In the genomic region with DNA sequence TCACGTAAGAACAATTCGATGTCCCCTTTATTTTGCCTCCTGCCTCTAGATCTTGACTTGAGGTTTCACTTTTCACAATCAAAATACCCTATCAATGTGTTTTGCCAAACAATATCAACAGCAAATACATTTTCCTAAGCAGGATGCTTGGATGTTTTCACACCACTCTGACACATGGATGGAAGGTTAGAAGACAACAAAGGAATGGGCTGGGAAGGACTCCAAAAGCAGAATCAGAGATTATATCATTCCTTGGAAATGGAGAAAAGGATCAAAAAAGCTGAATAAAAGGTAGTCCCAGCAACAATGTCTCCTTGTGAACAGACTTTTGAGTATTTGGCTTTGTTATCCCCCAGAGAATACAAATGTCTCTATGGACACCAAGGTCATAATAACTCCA, we compare ENCODE assay signal across 19 cellular contexts.
DNase-seq lines count a peak whose midpoint lies in the region; ATAC-seq, FAIRE-seq and TF ChIP-seq lines count a peak whose summit lies in the region.
"Had no signal": no experiment of that assay in that cellular context is flagged by ENCODE, and none has a peak within 500 bp of the region (broad histone marks: within the 10 kb centered on the region; RNA-seq: fewer than 3 reads in every experiment).

No MANE protein-coding gene starts in this region.

- H3K27ac ChIP-seq in ACC112 (ENCODE audit: low read depth, low read length) (peak overlapping the region; percentile 83; the same call in 1 of the 2 replicates), astrocyte (ENCODE audit: low read depth, low read length) (peak overlapping the region; percentile 22)
- H3K27ac ChIP-seq: RWPE1, SK-N-MC had no signal

- H3K79me2 ChIP-seq in ACC112 (ENCODE audit: control insufficient read depth, insufficient read depth, low read length, unreplicated experiment), result no peaks in the 10 kb centered on the region
- H3K79me2 ChIP-seq in astrocyte (ENCODE audit: insufficient read depth, low read length), result no peaks in the 10 kb centered on the region

- H3K9me3 Mint-ChIP-seq in Calu3 (ENCODE audit: low read depth, unreplicated experiment) (peaks cover 17% of the 10 kb centered on the region), astrocyte (ENCODE audit: unreplicated experiment) (no peaks in the 10 kb centered on the region)
- H3K9me3 Mint-ChIP-seq: CD8-positive, alpha-beta T cell; H9 had no signal

- no peak overlapping the region for H3K4me3 ChIP-seq in ACC112 (ENCODE audit: low read depth, low read length)
- H3K4me3 ChIP-seq in astrocyte (ENCODE audit: insufficient read depth, low read depth, low read length), result peak overlapping the region; percentile 12
- H3K4me3 ChIP-seq in fibroblast of villous mesenchyme (ENCODE audit: low read depth, low read length), result no peak overlapping the region
- H3K4me3 ChIP-seq: SK-N-MC had no signal

- no peak overlapping the region for H3K9ac ChIP-seq in astrocyte (ENCODE audit: low read length)

- H3K27me3 ChIP-seq in ACC112 (ENCODE audit: insufficient read depth, low read length) (no peaks in the 10 kb centered on the region), astrocyte (ENCODE audit: insufficient read depth, low read length) (no peaks in the 10 kb centered on the region)

- H3K4me3 Mint-ChIP-seq in Calu3 (ENCODE audit: low read depth, unreplicated experiment), result no peak overlapping the region
- H3K4me3 Mint-ChIP-seq in astrocyte (ENCODE audit: unreplicated experiment), result no peak overlapping the region
- H3K4me3 Mint-ChIP-seq: CD8-positive, alpha-beta T cell; H9 had no signal

- H3K27me3 Mint-ChIP-seq in Calu3 (ENCODE audit: unreplicated experiment), result no peaks in the 10 kb centered on the region
- H3K27me3 Mint-ChIP-seq in astrocyte (ENCODE audit: low read depth, unreplicated experiment), result no peaks in the 10 kb centered on the region

- DNase-seq in Calu3 (no peak), astrocyte (ENCODE audit: low read depth) (peak; percentile 64), fibroblast of villous mesenchyme (ENCODE audit: low read depth) (peak; percentile 42), kidney glomerular epithelial cell (lab: John Stamatoyannopoulos, UW) (no peak), inferior parietal cortex (ENCODE audit: extremely low spot score) (no peak), GM03348 (ENCODE audit: low spot score) (no peak)
- DNase-seq: AML-193; C1 segment of cervical spinal cord; CD8-positive, alpha-beta T cell; GDM1; H9; KG1; MV-4-11; NCI-H1694 treated with DMSO at 0.1 percent for 48 hours; SHP77 treated with DMSO at 0.1 percent for 48 hours had no signal

- H3K9me3 ChIP-seq in astrocyte (ENCODE audit: insufficient read depth, low read depth, low read length), result no peaks in the 10 kb centered on the region

- ATAC-seq in HG02571 (IDR thresholded peaks at IDR 0.05; ENCODE audit: unreplicated experiment), result no peak
- ATAC-seq: CD8-positive, alpha-beta T cell had no signal

- CTCF ChIA-PET in Calu3 (lab: Charles Lee), result no interaction called here

- no peak for FAIRE-seq in astrocyte (lab: Jason Lieb, UNC)

- peaks cover 38% of the 10 kb centered on the region for H3K4me1 Mint-ChIP-seq in Calu3 (ENCODE audit: low read depth, unreplicated experiment)
- H3K4me1 Mint-ChIP-seq in astrocyte (ENCODE audit: low read depth, unreplicated experiment), result peaks cover 19% of the 10 kb centered on the region
- H3K4me1 Mint-ChIP-seq: H9 had no signal

- H3K36me3 ChIP-seq in ACC112 (ENCODE audit: insufficient read depth, low read length), result no peaks in the 10 kb centered on the region
- no peaks in the 10 kb centered on the region for H3K36me3 ChIP-seq in astrocyte (ENCODE audit: insufficient read depth, low read length)

- intact Hi-C loops in Calu3 (cut with micrococcal nuclease; ENCODE audit: unreplicated experiment), result no loop called here

- peaks cover 12% of the 10 kb centered on the region for H3K36me3 Mint-ChIP-seq in Calu3 (ENCODE audit: insufficient read depth, unreplicated experiment)
- H3K36me3 Mint-ChIP-seq in astrocyte (ENCODE audit: low read depth, unreplicated experiment), result no peaks in the 10 kb centered on the region
- H3K36me3 Mint-ChIP-seq: CD8-positive, alpha-beta T cell had no signal

- no TSS peak for BruUV-seq in Calu3 (replicated peaks; lab: Mats Ljungman, UMichigan)

- H3K4me1 ChIP-seq in ACC112 (ENCODE audit: control insufficient read depth, insufficient read depth, low read length, unreplicated experiment), result peaks cover 64% of the 10 kb centered on the region
- peaks cover 23% of the 10 kb centered on the region for H3K4me1 ChIP-seq in astrocyte (ENCODE audit: insufficient read depth, low read length)

- H3K4me2 ChIP-seq in astrocyte (ENCODE audit: low read length), result no peak overlapping the region

- H3K27ac Mint-ChIP-seq in Calu3 (ENCODE audit: unreplicated experiment) (peak overlapping the region; percentile 8), astrocyte (ENCODE audit: unreplicated experiment) (no peak overlapping the region)
- H3K27ac Mint-ChIP-seq: CD8-positive, alpha-beta T cell; H9 had no signal

- TF ChIP-seq CTCF in Calu3 (IDR thresholded peaks at IDR 0.05; ENCODE audit: unreplicated experiment) (no peak), astrocyte (IDR thresholded peaks at IDR 0.05; ENCODE audit: insufficient read depth, low read depth, low read length) (no peak), fibroblast of villous mesenchyme (IDR thresholded peaks at IDR 0.05; ENCODE audit: insufficient read depth, low read depth, low read length) (no peak)

- no peaks in the 10 kb centered on the region for H4K20me1 ChIP-seq in astrocyte (ENCODE audit: insufficient read depth, low read length)

- H2AFZ ChIP-seq in ACC112 (ENCODE audit: low read length, unreplicated experiment) (no peak overlapping the region), astrocyte (ENCODE audit: low read depth, low read length) (no peak overlapping the region)

Comparison
In these comparisons a context has a peak if more than half of its experiments do, and no peak if none do; other contexts are left out.
1. DNase-seq: peak in astrocyte (single experiment) and fibroblast of villous mesenchyme (single experiment); none in Calu3 (single experiment), kidney glomerular epithelial cell (single experiment), inferior parietal cortex (single experiment) and GM03348 (single experiment).